In the genomic region with DNA sequence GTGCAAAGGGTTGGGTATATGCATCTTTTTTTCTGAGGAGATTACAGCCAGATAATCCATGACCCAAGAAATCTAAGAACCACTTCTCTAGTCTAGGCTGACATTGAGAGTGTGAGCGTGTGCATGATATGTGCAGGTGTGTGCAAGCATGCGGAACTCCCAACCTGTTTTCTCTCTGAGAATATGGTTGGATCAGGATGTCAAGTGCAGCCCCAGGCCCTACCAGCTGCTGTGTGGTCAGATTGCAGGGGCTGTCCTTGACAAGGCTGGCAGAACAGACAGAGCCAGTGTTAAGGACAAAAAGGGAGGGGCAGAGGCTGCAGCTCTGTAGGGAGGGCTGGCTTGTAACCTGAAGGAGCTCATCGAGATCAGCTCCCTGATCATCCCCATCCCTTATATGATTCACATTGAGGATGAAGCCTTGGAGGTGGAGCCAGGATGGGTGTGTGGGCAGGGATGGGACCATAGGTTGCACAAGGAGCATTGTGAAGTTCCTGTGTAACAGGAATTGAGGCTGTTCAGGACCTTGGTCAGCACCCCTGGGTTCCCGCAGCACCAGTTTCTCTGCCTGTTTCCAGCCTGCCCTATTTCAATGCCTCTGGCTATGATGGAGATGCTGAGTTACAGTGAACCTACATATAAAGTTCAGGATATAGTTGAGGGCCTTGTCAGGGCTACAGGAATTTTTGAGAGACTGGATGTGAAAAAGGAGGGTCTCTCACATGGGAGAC, we compare ENCODE assay signal across 9 cellular contexts. TPM values are rescaled to one million over a fixed set of nuclear protein-coding genes. Genes with fewer than 3 reads are reported as not detected.
DNase-seq lines count a peak whose midpoint lies in the region; ATAC-seq and FAIRE-seq lines count a peak whose summit lies in the region.
"Had no signal": no experiment of that assay in that cellular context is flagged by ENCODE, and none has a peak within 500 bp of the region (broad histone marks: within the 10 kb centered on the region; RNA-seq: fewer than 3 reads in every experiment).

No MANE protein-coding gene starts in this region.

- no peak overlapping the region for H3K27ac Mint-ChIP-seq in activated CD4-positive, alpha-beta memory T cell treated with anti-CD3 and anti-CD28 coated beads for 36 hours
- H3K27ac Mint-ChIP-seq: B cell had no signal

- peak; percentile 11 for DNase-seq in NCI-H2171 treated with DMSO at 0.1 percent for 48 hours (lab: John Stamatoyannopoulos, UW)
- no peak for DNase-seq in NCI-H2171 (lab: John Stamatoyannopoulos, UW)
- peak; percentile 43 for DNase-seq in NCI-H2029 treated with DMSO at 0.1 percent for 48 hours (lab: John Stamatoyannopoulos, UW)
- DNase-seq in activated CD4-positive, alpha-beta memory T cell treated with anti-CD3 and anti-CD28 coated beads for 36 hours: peak; percentile 43
- peak; percentile 92 for DNase-seq in iPS-NIHi7 (ENCODE audit: extremely low spot score)
- DNase-seq in urothelium cell line (ENCODE audit: low spot score): peak; percentile 62

- H3K4me3 Mint-ChIP-seq in activated CD4-positive, alpha-beta memory T cell treated with anti-CD3 and anti-CD28 coated beads for 36 hours: no peak overlapping the region
- H3K4me3 Mint-ChIP-seq: B cell had no signal

- POLR2A ChIA-PET in activated CD4-positive, alpha-beta memory T cell treated with anti-CD3 and anti-CD28 coated beads for 36 hours (lab: Charles Lee): no interaction called here

- no peak for FAIRE-seq in urothelium cell line (lab: Jason Lieb, UNC)

- no peaks in the 10 kb centered on the region for H3K9me3 Mint-ChIP-seq in activated CD4-positive, alpha-beta memory T cell treated with anti-CD3 and anti-CD28 coated beads for 36 hours

- ATAC-seq in HG02642 (IDR thresholded peaks at IDR 0.05; ENCODE audit: poor library complexity, unreplicated experiment) (no peak), GM21576 (IDR thresholded peaks at IDR 0.05; ENCODE audit: unreplicated experiment) (no peak)

- CTCF ChIA-PET in activated CD4-positive, alpha-beta memory T cell treated with anti-CD3 and anti-CD28 coated beads for 36 hours (lab: Charles Lee): no interaction called here

- no peaks in the 10 kb centered on the region for H3K36me3 Mint-ChIP-seq in activated CD4-positive, alpha-beta memory T cell treated with anti-CD3 and anti-CD28 coated beads for 36 hours

- no peaks in the 10 kb centered on the region for H3K4me1 Mint-ChIP-seq in activated CD4-positive, alpha-beta memory T cell treated with anti-CD3 and anti-CD28 coated beads for 36 hours (ENCODE audit: low read depth)
- H3K4me1 Mint-ChIP-seq: B cell had no signal

- intact Hi-C loops in activated CD4-positive, alpha-beta memory T cell treated with anti-CD3 and anti-CD28 coated beads for 36 hours (cut with micrococcal nuclease): no loop called here

- peaks cover 13% of the 10 kb centered on the region for H3K27me3 Mint-ChIP-seq in activated CD4-positive, alpha-beta memory T cell treated with anti-CD3 and anti-CD28 coated beads for 36 hours

RNA-seq across cellular contexts. Expression of a gene that starts 52.6 kb away (rescaled TPM):
- 1 to 10 TPM; 5.1 to 5.2 TPM for total RNA-seq in activated CD4-positive, alpha-beta memory T cell treated with anti-CD3 and anti-CD28 coated beads for 36 hours
